In the genomic region with DNA sequence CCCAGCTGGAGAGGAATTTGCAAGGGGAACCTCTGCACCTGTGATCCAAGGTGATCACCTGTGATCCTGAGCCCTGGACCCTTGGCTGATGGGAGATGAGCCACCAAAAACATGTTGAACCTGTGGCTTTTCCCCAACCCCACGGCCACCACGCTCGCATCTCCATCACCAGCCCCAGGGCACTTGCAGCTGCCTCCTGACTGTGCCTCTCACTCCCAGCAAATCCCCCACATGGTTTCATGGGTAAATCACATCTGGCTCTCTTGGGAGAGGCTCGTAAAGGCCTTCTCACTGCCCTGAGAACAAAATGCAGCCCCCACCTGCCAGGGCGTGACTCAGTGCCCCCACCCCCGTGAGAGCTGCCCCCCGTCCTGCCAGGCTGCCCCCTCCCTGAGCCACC, we compare ENCODE assay signal across 16 cellular contexts.
DNase-seq lines count a peak whose midpoint lies in the region; ATAC-seq and TF ChIP-seq lines count a peak whose summit lies in the region.
"Had no signal": no experiment of that assay in that cellular context is flagged by ENCODE, and none has a peak within 500 bp of the region (broad histone marks: within the 10 kb centered on the region; RNA-seq: fewer than 3 reads in every experiment).

No MANE protein-coding gene starts in this region.

- no peak for ATAC-seq in left cardiac atrium
- ATAC-seq in HG02642 (IDR thresholded peaks at IDR 0.05; ENCODE audit: poor library complexity, unreplicated experiment), result no peak

- no peak for TF ChIP-seq CTCF in left ventricle myocardium inferior (IDR thresholded peaks at IDR 0.05; ENCODE audit: borderline replicate concordance)
- TF ChIP-seq CTCF in prostate gland (IDR thresholded peaks at IDR 0.05), result no peak
- TF ChIP-seq CTCF in uterus (IDR thresholded peaks at IDR 0.05), result no peak

- intact Hi-C loops in left ventricle myocardium inferior (cut with micrococcal nuclease) (no loop called here), left cardiac atrium (cut with DNase I) (no loop called here), prostate gland (cut with DNase I) (no loop called here), uterus (cut with DNase I; ENCODE audit: low total_unique reads) (no loop called here)

- 73% methylated on average over 7 of the region's 7 CpGs for WGBS in prostate gland

- H3K27me3 ChIP-seq in left ventricle myocardium inferior (ENCODE audit: low read depth) (no peaks in the 10 kb centered on the region), prostate gland (replicated peaks; ENCODE audit: insufficient read depth) (no peaks in the 10 kb centered on the region), uterus (no peaks in the 10 kb centered on the region)

- H3K27ac ChIP-seq in left ventricle myocardium inferior (replicated peaks) (peak overlapping the region; percentile 97), cingulate gyrus (ENCODE audit: low read depth, low read length) (peak overlapping the region; percentile 89), prostate gland (peak overlapping the region; percentile 94 to 96), uterus (peak overlapping the region; percentile 91)

- peaks cover 56% of the 10 kb centered on the region for H3K36me3 ChIP-seq in left ventricle myocardium inferior
- peaks cover 0 to 15% of the 10 kb centered on the region in 2 donors for H3K36me3 ChIP-seq in prostate gland
- H3K36me3 ChIP-seq in uterus, result no peaks in the 10 kb centered on the region

- DNase-seq in left ventricle myocardium inferior (no peak), left cardiac atrium (no peak), prostate gland (ENCODE audit: low spot score) (no peak), uterus (no peak), SW480 (ENCODE audit: low spot score) (no peak), DMS53 treated with DMSO at 0.1 percent for 48 hours (lab: John Stamatoyannopoulos, UW; ENCODE audit: unreplicated experiment) (no peak)
- DNase-seq: activated CD4-positive, alpha-beta T cell treated with anti-CD3 and anti-CD28 coated beads for 48 hours; activated naive CD8-positive, alpha-beta T cell treated with anti-CD3 and anti-CD28 coated beads for 36 hours; activated T-cell treated with anti-CD3 and anti-CD28 coated beads, Interleukin-2, amount 50 U/mL, for 1 hour; cortex of kidney; NCI-H2081; NCI-H69; occipital lobe; T-helper 9 cell had no signal

- TF ChIP-seq POLR2A in prostate gland (IDR thresholded peaks at IDR 0.05), result no peak
- no peak for TF ChIP-seq POLR2A in uterus (IDR thresholded peaks at IDR 0.05)

- peaks cover 72% of the 10 kb centered on the region for H3K4me1 ChIP-seq in left ventricle myocardium inferior
- H3K4me1 ChIP-seq in prostate gland (replicated peaks), result peaks cover 39% of the 10 kb centered on the region
- H3K4me1 ChIP-seq in uterus, result peaks cover 13 to 24% of the 10 kb centered on the region in 2 donors

- no peaks in the 10 kb centered on the region for H3K9me3 ChIP-seq in left ventricle myocardium inferior (replicated peaks)
- no peaks in the 10 kb centered on the region for H3K9me3 ChIP-seq in prostate gland
- H3K9me3 ChIP-seq in uterus, result no peaks in the 10 kb centered on the region

- H3K4me3 ChIP-seq in left ventricle myocardium inferior (no peak overlapping the region), prostate gland (no peak overlapping the region), uterus (no peak overlapping the region)
